ENCODE assay signal across 8 cellular contexts in the genomic region with DNA sequence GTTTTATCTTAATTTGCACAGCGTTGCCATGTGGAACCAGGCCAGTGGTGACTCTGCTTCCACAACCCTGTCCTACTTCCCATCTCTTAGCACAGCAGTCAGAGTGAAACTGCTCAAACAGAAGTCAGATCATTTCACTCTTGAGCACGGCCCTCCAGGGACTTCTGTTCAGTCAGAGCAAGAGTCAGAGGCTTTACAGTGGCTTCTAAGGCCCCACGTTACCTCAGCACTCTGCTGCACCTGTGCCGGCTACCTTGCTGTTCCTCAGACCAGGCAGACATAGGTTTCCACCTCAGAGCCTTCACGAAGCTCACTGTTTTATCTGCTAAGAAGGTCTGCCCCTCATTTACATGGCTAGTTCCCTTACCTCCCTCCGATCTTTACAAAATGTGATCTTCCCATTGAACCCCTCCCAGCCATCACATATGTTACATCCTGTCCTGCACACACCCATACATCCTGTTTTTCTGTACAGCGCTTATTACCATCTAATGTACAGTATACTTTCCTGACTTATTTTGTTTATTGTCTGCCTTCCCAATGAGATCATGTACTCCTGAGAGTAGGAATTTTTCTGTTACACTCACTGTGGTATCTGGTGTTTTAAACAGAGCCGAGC. TPM values are rescaled to one million over a fixed set of nuclear protein-coding genes. Genes with fewer than 3 reads are reported as not detected.
A peak's percentile ranks its signal among the peaks of the same experiment; 100 is the strongest.
DNase-seq lines count a peak whose midpoint lies in the region; ATAC-seq, FAIRE-seq and TF ChIP-seq lines count a peak whose summit lies in the region.

No MANE protein-coding gene starts in this region.

- peaks cover 74% of the 10 kb centered on the region for H3K36me3 Mint-ChIP-seq in CD8-positive, alpha-beta T cell

- peaks cover 22% of the 10 kb centered on the region for H3K4me1 ChIP-seq in CD8-positive, alpha-beta T cell (ENCODE audit: insufficient read depth, low read length)
- peaks cover 51% of the 10 kb centered on the region for H3K4me1 ChIP-seq in GM12878 (ENCODE audit: control insufficient read depth, insufficient read depth, low read length)
- H3K4me1 ChIP-seq in upper lobe of left lung: peaks cover 7 to 16% (median 9%) of the 10 kb centered on the region in 4 donors

- CTCF ChIA-PET in CD8-positive, alpha-beta T cell (lab: Charles Lee): interaction anchor here (0.9 to 1.1 kb wide), 4 partner anchors 68 to 106 kb away, joined by 3 to 4 read pairs (median 3); no protein-coding TSS in a partner anchor
- CTCF ChIA-PET in GM12878 (lab: Yijun Ruan, JAX): interaction anchor here (1.1 to 2.4 kb wide), 6 partner anchors 14 to 236 kb away, joined by 3 to 11 read pairs (median 4); a partner anchor contains a TSS

- H3K4me3 ChIP-seq in CD8-positive, alpha-beta T cell (ENCODE audit: low read depth, low read length): peak overlapping the region; percentile 6
- H3K4me3 ChIP-seq in GM12878 (no peak overlapping the region; the same call in 1 of the 2 replicates), upper lobe of left lung (no peak overlapping the region)

- H3K4me1 Mint-ChIP-seq in CD8-positive, alpha-beta T cell (ENCODE audit: low read depth): peaks cover 38% of the 10 kb centered on the region

- H3K79me2 ChIP-seq in GM12878 (ENCODE audit: control insufficient read depth, insufficient read depth, low read length): no peaks in the 10 kb centered on the region

- TF ChIP-seq POLR2A in GM12878 (IDR thresholded peaks at IDR 0.05; ENCODE audit: low read depth, low read length) (peak; percentile 50; the same call in 1 of the 2 replicates), upper lobe of left lung (IDR thresholded peaks at IDR 0.05) (no peak)

- TF ChIP-seq RAD21 in GM12878 (IDR thresholded peaks at IDR 0.05; ENCODE audit: insufficient read depth, low read depth, low read length): no peak

- DNase-seq in CD8-positive, alpha-beta T cell: peak in 3 of 7 experiments; percentile 21 to 64 (median 25)
- DNase-seq in GM12878 (ENCODE audit: low read depth, low spot score) (peak; percentile 92), upper lobe of left lung (no peak), GM03348 (ENCODE audit: low spot score) (no peak), HPDE6-E6E7 (ENCODE audit: extremely low spot score) (no peak), glomerular visceral epithelial cell (ENCODE audit: extremely low spot score) (no peak)

- ATAC-seq in CD8-positive, alpha-beta T cell: peak; percentile 79
- ATAC-seq in GM19438 (IDR thresholded peaks at IDR 0.05; ENCODE audit: low read depth, unreplicated experiment): peak; percentile 92
- ATAC-seq in HG03378 (IDR thresholded peaks at IDR 0.05; ENCODE audit: unreplicated experiment): peak; percentile 99
- peak; percentile 99 for ATAC-seq in GM12878
- peak in 1 of 2 donors; percentile 80 for ATAC-seq in upper lobe of left lung (ENCODE audit: low FRiP score in 2 of 2)

- H3K27me3 ChIP-seq in CD8-positive, alpha-beta T cell (ENCODE audit: insufficient read depth, low read length): no peaks in the 10 kb centered on the region
- H3K27me3 ChIP-seq in GM12878 (replicated peaks in 1 of 2; ENCODE audit: control insufficient read depth in 2 of 2, insufficient read depth in 2 of 2, low read length in 1 of 2) (no peaks in the 10 kb centered on the region), upper lobe of left lung (no peaks in the 10 kb centered on the region)

- RAD21 ChIA-PET in GM12878 (lab: Charles Lee; ENCODE audit: unreplicated experiment): no interaction called here

- FAIRE-seq in GM12878 (lab: Jason Lieb, UNC): peak; percentile 96

- TF ChIP-seq CTCF in CD8-positive, alpha-beta T cell (IDR thresholded peaks at IDR 0.05): no peak
- no peak for TF ChIP-seq CTCF in GM12878 (IDR thresholded peaks at IDR 0.05 in 2 of 3, conservative IDR thresholded peaks at IDR 0.05 in 1 of 3; ENCODE audit: control insufficient read depth in 2 of 3, extremely low read depth in 1 of 3, insufficient read depth in 1 of 3, low read depth in 3 of 3, low read length in 3 of 3)
- TF ChIP-seq CTCF in upper lobe of left lung (IDR thresholded peaks at IDR 0.05): no peak

- SMC1A ChIA-PET in GM12878 (lab: Charles Lee; ENCODE audit: uncharacterized antibody, unreplicated experiment): interaction anchor here (0.8 to 1.6 kb wide), 7 partner anchors 9 to 358 kb away, joined by 3 to 7 read pairs (median 4); no protein-coding TSS in a partner anchor

- peak overlapping the region; percentile 47 for H3K4me3 Mint-ChIP-seq in CD8-positive, alpha-beta T cell

- no TSS peak for BruUV-seq in GM12878 (replicated peaks; lab: Mats Ljungman, UMichigan)

- H3K9me3 Mint-ChIP-seq in CD8-positive, alpha-beta T cell: no peaks in the 10 kb centered on the region

- TF ChIP-seq EP300 in GM12878 (IDR thresholded peaks at IDR 0.05; ENCODE audit: borderline replicate concordance in 1 of 2, control insufficient read depth in 1 of 2, low read depth in 2 of 2, low read length in 2 of 2) (peak; percentile 80 to 97), upper lobe of left lung (IDR thresholded peaks at IDR 0.05) (no peak)

- H3K27ac ChIP-seq in CD8-positive, alpha-beta T cell (ENCODE audit: low read depth, low read length): peak overlapping the region; percentile 7
- H3K27ac ChIP-seq in GM12878 (ENCODE audit: control insufficient read depth, insufficient read depth) (peak overlapping the region; percentile 49), upper lobe of left lung (peak overlapping the region in 3 of 4 donors; percentile 44 to 46 (median 45))

- H3K36me3 ChIP-seq in CD8-positive, alpha-beta T cell (ENCODE audit: insufficient read depth, low read length): peaks cover 20% of the 10 kb centered on the region
- H3K36me3 ChIP-seq in GM12878 (ENCODE audit: control insufficient read depth in 2 of 2, insufficient read depth in 2 of 2, low read length in 1 of 2) (peaks cover 14 to 22% of the 10 kb centered on the region in 2 experiments), upper lobe of left lung (peaks cover 20 to 87% (median 49%) of the 10 kb centered on the region in 4 donors)

- POLR2A ChIA-PET in CD8-positive, alpha-beta T cell (lab: Charles Lee): interaction anchor here (0.6 to 0.8 kb wide), 3 partner anchors 94 to 1033 kb away, joined by 3 to 4 read pairs (median 3); no protein-coding TSS in a partner anchor
- POLR2A ChIA-PET in GM12878 (lab: Charles Lee): no interaction called here

- peak overlapping the region; percentile 46 for H3K4me2 ChIP-seq in GM12878 (ENCODE audit: control insufficient read depth, insufficient read depth)

- H4K20me1 ChIP-seq in GM12878 (ENCODE audit: control insufficient read depth, insufficient read depth): no peaks in the 10 kb centered on the region

- peak overlapping the region; percentile 69 for H3K27ac Mint-ChIP-seq in CD8-positive, alpha-beta T cell

- no peaks in the 10 kb centered on the region for H3K9me3 ChIP-seq in CD8-positive, alpha-beta T cell (ENCODE audit: low read length)
- H3K9me3 ChIP-seq in GM12878 (replicated peaks; ENCODE audit: control insufficient read depth, insufficient read depth, low read length): no peaks in the 10 kb centered on the region
- no peaks in the 10 kb centered on the region for H3K9me3 ChIP-seq in upper lobe of left lung

- no peaks in the 10 kb centered on the region for H3K27me3 Mint-ChIP-seq in CD8-positive, alpha-beta T cell (ENCODE audit: low read depth)

- in situ Hi-C loops in GM12878 (cut with MboI): no loop called here

- H2AFZ ChIP-seq in GM12878 (ENCODE audit: control insufficient read depth, low read depth, low read length): no peak overlapping the region

- intact Hi-C loops in CD8-positive, alpha-beta T cell (cut with DNase I, micrococcal nuclease): no loop called here
- intact Hi-C loops in GM12878 (cut with micrococcal nuclease; ENCODE audit: unreplicated experiment): loop anchor here (2.0 to 10.0 kb wide), 4 partner anchors 36 to 98 kb away; a partner anchor contains a TSS

- WGBS in GM12878 (ENCODE audit: insufficient coverage, insufficient replicate concordance, low lambda C conversion rate, missing lambda C conversion rate): under 1% methylated on average over 8 of the region's 8 CpGs
- WGBS in upper lobe of left lung, 2 donors: 66 to 76% methylated on average over 8 of the region's 8 CpGs

- no peak overlapping the region for H3K9ac ChIP-seq in GM12878 (ENCODE audit: control insufficient read depth, insufficient read depth, low read length)

TF ChIP-seq in GM12878, 131 proteins besides CTCF, POLR2A, EP300 and RAD21 (continues in another document):
- TF ChIP-seq YY1 (IDR thresholded peaks at IDR 0.05; ENCODE audit: low read depth, low read length) (no peak), CREB1 (IDR thresholded peaks at IDR 0.05; ENCODE audit: low read depth) (peak; percentile 77), NBN (IDR thresholded peaks at IDR 0.05) (peak; percentile 75), JUND (IDR thresholded peaks at IDR 0.05; ENCODE audit: low read depth, low read length) (peak; percentile 94), FOXM1 (IDR thresholded peaks at IDR 0.05; ENCODE audit: low read depth, low read length) (peak; percentile 97), BMI1 (IDR thresholded peaks at IDR 0.05; ENCODE audit: borderline replicate concordance) (peak; percentile 72), NFIC (IDR thresholded peaks at IDR 0.05; ENCODE audit: low read depth, low read length) (peak; percentile 98), ASH2L (IDR thresholded peaks at IDR 0.05; ENCODE audit: borderline replicate concordance, low read depth) (no peak), NRF1 (conservative IDR thresholded peaks at IDR 0.05; ENCODE audit: low read depth, low read length) (no peak), NFYA (IDR thresholded peaks at IDR 0.05; ENCODE audit: borderline replicate concordance, low read depth, low read length) (no peak)

RNA-seq across cellular contexts. Expression of a gene that starts 41.6 kb away (rescaled TPM):
- total RNA-seq in CD8-positive, alpha-beta T cell: 10 to 100 TPM; 42.7 to 47.5 TPM
- 49.7 and 55.0 TPM in 2 replicates for total RNA-seq in GM12878 (2013; cell fraction: nucleolus; rRNA removed)
- total RNA-seq in GM12878 (2014; rRNA removed): 89.3 and 113 TPM in 2 replicates
- total RNA-seq in GM12878 (2014; rRNA removed; fragmentation: Illumina TruSeq; extraction: Trizol): 96.5 and 99.3 TPM in 2 replicates
- total RNA-seq in GM12878 (2021): 75.0 and 77.2 TPM in 2 replicates
- 29.1 TPM for polyA plus RNA-seq in GM12878 (2011; ENCODE audit: low read depth)
- 75.1 and 98.9 TPM in 2 replicates for polyA plus RNA-seq in GM12878 (2011; rRNA removed)
- polyA plus RNA-seq in GM12878 (2011; cell fraction: cytosol; rRNA removed): 28.8 and 35.5 TPM in 2 replicates
- 32.7 and 35.4 TPM in 2 replicates for polyA plus RNA-seq in GM12878 (2011; cell fraction: nucleus; rRNA removed)
- 41.6 and 48.4 TPM in 2 replicates for polyA plus RNA-seq in GM12878 (2012)
- 81.2 and 95.6 TPM in 2 replicates for polyA plus RNA-seq in GM12878 (2014; fragmentation: Illumina TruSeq; extraction: Trizol)
- polyA plus RNA-seq in GM12878 (2014; fragmentation: Nextera tagmentation; extraction: Ambion mirVana): 10 to 100 TPM; 34.6 to 42.5 TPM
- 51.8 and 62.9 TPM in 2 replicates for polyA plus RNA-seq in GM12878 (2014; rRNA removed)
- 100 to 1,000 TPM; 122 to 128 TPM for polyA plus RNA-seq in GM12878 (2016; fragmentation: Nextera tagmentation; extraction: Ambion mirVana)
- 51.3 and 62.7 TPM in 2 replicates for polyA minus RNA-seq in GM12878 (2011; rRNA and poly(A)+ RNA removed)
- polyA minus RNA-seq in GM12878 (2011; cell fraction: cytosol; rRNA and poly(A)+ RNA removed): 37.8 and 67.8 TPM in 2 replicates
- 17.5 and 30.4 TPM in 2 replicates for polyA minus RNA-seq in GM12878 (2011; cell fraction: nucleus; rRNA and poly(A)+ RNA removed)
- 100 to 1,000 TPM in 4 of 6 donors, 10 to 100 TPM in 2; 34.7 to 142 (median 116) TPM for total RNA-seq in upper lobe of left lung
